In genomic region chr6:156844089-156844488, GRCh38 we compare ENCODE assay signal across 19 cellular contexts.
DNase-seq lines count a peak whose midpoint lies in the region; ATAC-seq and TF ChIP-seq lines count a peak whose summit lies in the region.
"Had no signal": no experiment of that assay in that cellular context is flagged by ENCODE, and none has a peak within 500 bp of the region (broad histone marks: within the 10 kb centered on the region; RNA-seq: fewer than 3 reads in every experiment).

No MANE protein-coding gene starts in this region.

- no peaks in the 10 kb centered on the region for H3K36me3 Mint-ChIP-seq in natural killer cell
- H3K36me3 Mint-ChIP-seq in natural killer cell treated with Interleukin-12 subunit alpha and Interleukin-12 subunit beta and Interleukin-15 and Interleukin-18, amount 100 ng/mL, for 72 hours, result no peaks in the 10 kb centered on the region
- H3K36me3 Mint-ChIP-seq in chondrocyte (ENCODE audit: low read depth), result no peaks in the 10 kb centered on the region
- H3K36me3 Mint-ChIP-seq in naive B cell, result no peaks in the 10 kb centered on the region

- intact Hi-C loops in natural killer cell (cut with micrococcal nuclease), result no loop called here
- intact Hi-C loops in gastrocnemius medialis (cut with DNase I; ENCODE audit: low total_unique reads), result no loop called here

- H3K4me1 Mint-ChIP-seq in natural killer cell (peaks cover 94 to 98% of the 10 kb centered on the region in 2 donors), chondrocyte (ENCODE audit: low read depth) (peaks cover 83% of the 10 kb centered on the region), naive B cell (peaks cover 83 to 96% (median 88%) of the 10 kb centered on the region in 3 donors)
- peaks cover 63 to 85% of the 10 kb centered on the region in 2 donors for H3K4me1 Mint-ChIP-seq in natural killer cell treated with Interleukin-12 subunit alpha and Interleukin-12 subunit beta and Interleukin-15 and Interleukin-18, amount 100 ng/mL, for 72 hours (ENCODE audit: low read depth in 2 of 2)

- H3K9me3 Mint-ChIP-seq in natural killer cell (no peaks in the 10 kb centered on the region), chondrocyte (ENCODE audit: low read depth) (no peaks in the 10 kb centered on the region), naive B cell (no peaks in the 10 kb centered on the region)
- H3K9me3 Mint-ChIP-seq in natural killer cell treated with Interleukin-12 subunit alpha and Interleukin-12 subunit beta and Interleukin-15 and Interleukin-18, amount 100 ng/mL, for 72 hours, result no peaks in the 10 kb centered on the region
- H3K9me3 Mint-ChIP-seq: CD4-positive, alpha-beta memory T cell had no signal

- peaks cover 5 to 79% (median 67%) of the 10 kb centered on the region in 5 donors for H3K4me1 ChIP-seq in subcutaneous abdominal adipose tissue (ENCODE audit: control insufficient read depth in 5 of 5, insufficient read depth in 5 of 5, low read length in 5 of 5)
- peaks cover 84 to 93% of the 10 kb centered on the region in 2 donors for H3K4me1 ChIP-seq in gastrocnemius medialis

- H3K4me3 Mint-ChIP-seq in natural killer cell (peak overlapping the region; percentile 18), chondrocyte (ENCODE audit: unreplicated experiment) (no peak overlapping the region), naive B cell (peak overlapping the region in 3 of 8 donors; percentile 3 to 53 (median 29))
- no peak overlapping the region for H3K4me3 Mint-ChIP-seq in natural killer cell treated with Interleukin-12 subunit alpha and Interleukin-12 subunit beta and Interleukin-15 and Interleukin-18, amount 100 ng/mL, for 72 hours
- H3K4me3 Mint-ChIP-seq: B cell had no signal

- no peaks in the 10 kb centered on the region for H3K9me3 ChIP-seq in subcutaneous abdominal adipose tissue (ENCODE audit: control insufficient read depth in 5 of 5, low read length in 5 of 5)
- H3K9me3 ChIP-seq in gastrocnemius medialis, result no peaks in the 10 kb centered on the region

- H3K36me3 ChIP-seq in subcutaneous abdominal adipose tissue (ENCODE audit: control insufficient read depth in 5 of 5, insufficient read depth in 5 of 5, low read length in 5 of 5), result no peaks in the 10 kb centered on the region
- H3K36me3 ChIP-seq in gastrocnemius medialis, result no peaks in the 10 kb centered on the region

- in situ Hi-C loops in gastrocnemius medialis (cut with MboI; ENCODE audit: low sequenced_read_pairs in 4 of 4), result no loop called here

- no peaks in the 10 kb centered on the region for H3K27me3 Mint-ChIP-seq in natural killer cell (ENCODE audit: low read depth in 2 of 2)
- no peaks in the 10 kb centered on the region for H3K27me3 Mint-ChIP-seq in natural killer cell treated with Interleukin-12 subunit alpha and Interleukin-12 subunit beta and Interleukin-15 and Interleukin-18, amount 100 ng/mL, for 72 hours
- no peaks in the 10 kb centered on the region for H3K27me3 Mint-ChIP-seq in chondrocyte (ENCODE audit: low read depth)
- no peaks in the 10 kb centered on the region for H3K27me3 Mint-ChIP-seq in naive B cell
- H3K27me3 Mint-ChIP-seq: B cell; CD4-positive, alpha-beta memory T cell had no signal

- H3K27ac Mint-ChIP-seq in natural killer cell (peak overlapping the region; percentile 36 to 70), chondrocyte (ENCODE audit: unreplicated experiment) (peak overlapping the region; percentile 76), naive B cell (peak overlapping the region in 5 of 6 donors; percentile 4 to 80 (median 53))
- no peak overlapping the region for H3K27ac Mint-ChIP-seq in natural killer cell treated with Interleukin-12 subunit alpha and Interleukin-12 subunit beta and Interleukin-15 and Interleukin-18, amount 100 ng/mL, for 72 hours

- DNase-seq in natural killer cell (no peak), chondrocyte (ENCODE audit: low spot score) (no peak), naive B cell (no peak), pons (ENCODE audit: low spot score) (no peak), COLO829 (ENCODE audit: low spot score) (no peak), gastrocnemius medialis (no peak)
- DNase-seq in natural killer cell treated with Interleukin-12 subunit alpha and Interleukin-12 subunit beta and Interleukin-15 and Interleukin-18, amount 100 ng/mL, for 72 hours (ENCODE audit: low spot score), result no peak
- DNase-seq: Calu3; CD4-positive, alpha-beta memory T cell; GF-D8; KG1; MV-4-11; NCI-H226; NCI-H524; NCI-H82; PC-9 had no signal

- H3K9ac ChIP-seq in subcutaneous abdominal adipose tissue (ENCODE audit: low read length in 5 of 5), result no peak overlapping the region

- no peaks in the 10 kb centered on the region for H3K27me3 ChIP-seq in subcutaneous abdominal adipose tissue (ENCODE audit: control insufficient read depth in 5 of 5, insufficient read depth in 4 of 5, low read length in 5 of 5)
- no peaks in the 10 kb centered on the region for H3K27me3 ChIP-seq in gastrocnemius medialis

- no peak for TF ChIP-seq CTCF in natural killer cell (IDR thresholded peaks at IDR 0.05)
- no peak for TF ChIP-seq CTCF in chondrocyte (IDR thresholded peaks at IDR 0.05)
- no peak for TF ChIP-seq CTCF in gastrocnemius medialis (IDR thresholded peaks at IDR 0.05 in 4 of 5, conservative IDR thresholded peaks at IDR 0.05 in 1 of 5)

- H3K4me3 ChIP-seq in subcutaneous abdominal adipose tissue (ENCODE audit: low read depth in 1 of 5, low read length in 5 of 5) (no peak overlapping the region), gastrocnemius medialis (no peak overlapping the region)
- H3K4me3 ChIP-seq: PC-9 had no signal

- H3K27ac ChIP-seq in subcutaneous abdominal adipose tissue (ENCODE audit: low read depth, low read length), result peak overlapping the region; percentile 34
- peak overlapping the region in 2 of 4 donors; percentile 4 to 85 for H3K27ac ChIP-seq in gastrocnemius medialis
- H3K27ac ChIP-seq: PC-9, RWPE1 had no signal

- no peak for TF ChIP-seq POLR2A in gastrocnemius medialis (IDR thresholded peaks at IDR 0.05)

- ATAC-seq in natural killer cell (no peak), naive B cell (ENCODE audit: low read depth in 2 of 2) (no peak), gastrocnemius medialis (no peak)
- ATAC-seq in natural killer cell treated with Interleukin-12 subunit alpha and Interleukin-12 subunit beta and Interleukin-15 and Interleukin-18, amount 100 ng/mL, for 72 hours, result no peak

Comparison
In these comparisons a context has a peak if more than half of its experiments do, and no peak if none do; other contexts are left out.
1. H3K27ac Mint-ChIP-seq: peak in natural killer cell (2 of 2), chondrocyte (single experiment) and naive B cell (5 of 6); none in natural killer cell treated with Interleukin-12 subunit alpha and Interleukin-12 subunit beta and Interleukin-15 and Interleukin-18, amount 100 ng/mL, for 72 hours (0 of 2).